In the genomic region with DNA sequence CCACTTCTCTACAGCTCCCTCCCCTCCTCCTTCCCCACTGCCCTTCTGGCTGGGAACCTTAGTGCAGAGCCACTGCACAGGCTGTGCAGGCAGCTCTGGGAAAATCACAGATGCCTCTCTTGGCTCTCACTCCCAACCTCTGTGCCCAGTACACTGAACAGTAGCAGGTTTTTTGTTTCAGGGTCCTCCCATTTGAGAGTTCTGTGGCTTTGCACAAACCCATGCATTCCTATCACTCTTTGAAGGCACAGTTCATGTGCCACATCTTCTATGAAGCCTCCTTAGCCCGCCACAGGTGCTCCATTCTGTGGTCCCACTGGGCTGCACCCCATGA, we compare ENCODE assay signal across 11 cellular contexts.
DNase-seq lines count a peak whose midpoint lies in the region; ATAC-seq, FAIRE-seq and TF ChIP-seq lines count a peak whose summit lies in the region.
"Had no signal": no experiment of that assay in that cellular context is flagged by ENCODE, and none has a peak within 500 bp of the region (broad histone marks: within the 10 kb centered on the region; RNA-seq: fewer than 3 reads in every experiment).

No MANE protein-coding gene starts in this region.

- H3K4me1 ChIP-seq in BLaER1 treated with 17β-estradiol and CSF1 and Interleukin-3, amounts not matched to agents 10 nM and 100 nM = peaks cover 22 to 40% (median 32%) of the 10 kb centered on the region in 10 experiments
- H3K4me1 ChIP-seq in Panc1 (ENCODE audit: control insufficient read depth, insufficient read depth, low read length) (no peaks in the 10 kb centered on the region), endodermal cell (ENCODE audit: control insufficient read depth, insufficient read depth, low read length) (no peaks in the 10 kb centered on the region)

- H3K36me3 Mint-ChIP-seq in endodermal cell (ENCODE audit: low read depth) = peaks cover 11% of the 10 kb centered on the region
- H3K36me3 Mint-ChIP-seq in natural killer cell = no peaks in the 10 kb centered on the region

- CTCF ChIA-PET in Panc1 (lab: Charles Lee) = no interaction called here

- H3K4me1 Mint-ChIP-seq in endodermal cell (peaks cover 22% of the 10 kb centered on the region), natural killer cell (peaks cover 79 to 81% of the 10 kb centered on the region in 2 donors)

- no TSS peak for BruUV-seq in Panc1 (replicated peaks; lab: Mats Ljungman, UMichigan)

- POLR2A ChIA-PET in Panc1 (lab: Charles Lee) = no interaction called here

- ATAC-seq in Panc1 = peak; percentile 56; the same call in 1 of the 2 replicates
- peak in 1 of 3 donors; percentile 8 for ATAC-seq in natural killer cell
- no peak for ATAC-seq in HG02885 (IDR thresholded peaks at IDR 0.05; ENCODE audit: poor library complexity, unreplicated experiment)
- ATAC-seq: SK-N-SH treated with all-trans-retinoic acid at 6 μM for 48 hours had no signal

- in situ Hi-C loops in Panc1 (cut with HindIII; ENCODE audit: low pct_unique_long_range_greater_than_20kb, low sequenced_read_pairs) = no loop called here

- H3K9me3 ChIP-seq in BLaER1 treated with 17β-estradiol and CSF1 and Interleukin-3, amounts not matched to agents 10 nM and 100 nM (replicated peaks in 1 of 11) = peaks cover 0 to 20% (median 5%) of the 10 kb centered on the region in 11 experiments; a peak in 10 of 22 replicates
- no peaks in the 10 kb centered on the region for H3K9me3 ChIP-seq in Panc1 (ENCODE audit: control insufficient read depth, insufficient read depth, low read depth, low read length)
- H3K9me3 ChIP-seq in endodermal cell (ENCODE audit: control insufficient read depth, low read length) = peaks cover 6% of the 10 kb centered on the region

- H3K27ac Mint-ChIP-seq in endodermal cell (peak overlapping the region; percentile 60), natural killer cell (peak overlapping the region; percentile 89 to 94)

- peak overlapping the region; percentile 70 to 92 (median 87) for H3K27ac ChIP-seq in BLaER1 treated with 17β-estradiol and CSF1 and Interleukin-3, amounts not matched to agents 10 nM and 100 nM
- H3K27ac ChIP-seq in Panc1 (ENCODE audit: low read length) (no peak overlapping the region), endodermal cell (ENCODE audit: low read depth, low read length) (no peak overlapping the region)

- H3K4me3 Mint-ChIP-seq in endodermal cell (no peak overlapping the region), natural killer cell (peak overlapping the region; percentile 53)

- TF ChIP-seq CTCF in Panc1 (IDR thresholded peaks at IDR 0.05) (no peak), endodermal cell (conservative IDR thresholded peaks at IDR 0.05) (no peak), natural killer cell (IDR thresholded peaks at IDR 0.05) (no peak), D721Med (IDR thresholded peaks at IDR 0.05; ENCODE audit: insufficient read depth, missing control alignments) (no peak)

- no peaks in the 10 kb centered on the region for H3K36me3 ChIP-seq in BLaER1 treated with 17β-estradiol and CSF1 and Interleukin-3, amounts not matched to agents 10 nM and 100 nM
- H3K36me3 ChIP-seq in Panc1 (ENCODE audit: control insufficient read depth, insufficient read depth, low read length) = no peaks in the 10 kb centered on the region
- H3K36me3 ChIP-seq in endodermal cell (ENCODE audit: control insufficient read depth, insufficient read depth, low read length) = peaks cover 7% of the 10 kb centered on the region

- intact Hi-C loops in Panc1 (cut with micrococcal nuclease; ENCODE audit: unreplicated experiment) (no loop called here), natural killer cell (cut with micrococcal nuclease) (no loop called here)

- DNase-seq in Panc1 (ENCODE audit: low read depth, low spot score) (no peak), endodermal cell (no peak), natural killer cell (no peak), D721Med (ENCODE audit: insufficient read length, low spot score) (no peak)
- no peak for DNase-seq in stimulated activated CD4-positive, alpha-beta T cell treated with anti-CD3 and anti-CD28 coated beads, Interleukin-4, amount 100 ng/mL, for 4 hours
- DNase-seq in activated effector memory CD4-positive, alpha-beta T cell treated with Interleukin-2 at 50 U/mL for 16 hours = no peak
- DNase-seq: COR-L47, GOT3 had no signal

- peaks cover 2% of the 10 kb centered on the region for H3K9me3 Mint-ChIP-seq in endodermal cell
- peaks cover 0 to 2% of the 10 kb centered on the region in 2 donors for H3K9me3 Mint-ChIP-seq in natural killer cell

- H3K9ac ChIP-seq in BLaER1 treated with 17β-estradiol and CSF1 and Interleukin-3, amounts not matched to agents 10 nM and 100 nM = peak overlapping the region; percentile 44 to 70 (median 62); a peak in 19 of 22 replicates
- no peak overlapping the region for H3K9ac ChIP-seq in endodermal cell (ENCODE audit: extremely low read depth, low read length, poor library complexity, severe bottlenecking)

- 100% methylated on average over 1 of the region's 1 CpG; no CpG with 5 or more reads in 1 of the 2 experiments for WGBS in endodermal cell (ENCODE audit: insufficient coverage in 1 of 2, insufficient read length in 1 of 2), 2 experiments

- no peaks in the 10 kb centered on the region for H3K27me3 ChIP-seq in BLaER1 treated with 17β-estradiol and CSF1 and Interleukin-3, amounts not matched to agents 10 nM and 100 nM
- H3K27me3 ChIP-seq in Panc1 (ENCODE audit: control insufficient read depth, insufficient read depth, low read length) (no peaks in the 10 kb centered on the region), endodermal cell (ENCODE audit: control insufficient read depth, insufficient read depth, low read length, poor library complexity, severe bottlenecking) (no peaks in the 10 kb centered on the region)

- FAIRE-seq in D721Med (lab: Jason Lieb, UNC) = no peak

- peak overlapping the region in 6 of 10 experiments; percentile 5 to 39 (median 32); a peak in 6 of 20 replicates for H3K4me3 ChIP-seq in BLaER1 treated with 17β-estradiol and CSF1 and Interleukin-3, amounts not matched to agents 10 nM and 100 nM
- H3K4me3 ChIP-seq in Panc1 (ENCODE audit: low read depth in 2 of 2, low read length in 2 of 2) (no peak overlapping the region), endodermal cell (ENCODE audit: low read length) (no peak overlapping the region)

- peak overlapping the region; percentile 67 to 88 (median 82) for H3K4me2 ChIP-seq in BLaER1 treated with 17β-estradiol and CSF1 and Interleukin-3, amounts not matched to agents 10 nM and 100 nM

- H3K27me3 Mint-ChIP-seq in endodermal cell (ENCODE audit: insufficient read depth) (no peaks in the 10 kb centered on the region), natural killer cell (ENCODE audit: low read depth in 2 of 2) (no peaks in the 10 kb centered on the region)

- no peaks in the 10 kb centered on the region for H4K20me1 ChIP-seq in BLaER1 treated with 17β-estradiol and CSF1 and Interleukin-3, amounts not matched to agents 10 nM and 100 nM

Comparison
In these comparisons a context has a peak if more than half of its experiments do, and no peak if none do; other contexts are left out.
1. H3K27ac ChIP-seq: peak in BLaER1 treated with 17β-estradiol and CSF1 and Interleukin-3, amounts not matched to agents 10 nM and 100 nM (11 of 11); none in Panc1 (single experiment) and endodermal cell (single experiment).
2. H3K4me3 ChIP-seq: peak in BLaER1 treated with 17β-estradiol and CSF1 and Interleukin-3, amounts not matched to agents 10 nM and 100 nM (6 of 10); none in Panc1 (0 of 2) and endodermal cell (single experiment).